28 cellular contexts compared by ENCODE assay signal in the genomic region with DNA sequence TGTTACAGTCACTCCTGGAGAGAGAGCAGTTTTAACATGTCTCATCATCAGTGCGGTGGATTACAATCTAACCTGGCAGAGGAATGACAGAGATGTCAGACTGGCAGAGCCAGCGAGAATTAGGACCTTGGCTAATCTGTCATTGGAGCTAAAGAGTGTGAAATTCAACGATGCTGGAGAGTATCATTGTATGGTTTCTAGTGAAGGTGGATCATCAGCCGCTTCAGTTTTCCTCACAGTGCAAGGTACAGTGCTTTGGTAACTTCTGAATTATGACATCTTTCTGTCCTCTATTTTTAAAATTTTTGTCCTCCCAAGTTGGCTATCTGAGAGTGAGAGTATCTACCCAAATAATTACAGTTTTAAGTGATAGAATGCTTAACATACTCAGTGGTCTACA.
"Had no signal": no experiment of that assay in that cellular context is flagged by ENCODE, and none has a peak within 500 bp of the region (broad histone marks: within the 10 kb centered on the region; RNA-seq: fewer than 3 reads in every experiment).

No MANE protein-coding gene starts in this region.

- H3K27ac ChIP-seq: ascending aorta had no signal

- H3K27ac Mint-ChIP-seq: activated CD8-positive, alpha-beta T cell treated with anti-CD3 and anti-CD28 coated beads, Interleukin-2, amount 10 ng/mL, durations not matched to agents 7 days and 5 days; activated naive CD4-positive, alpha-beta T cell treated with anti-CD3 and anti-CD28 coated beads, Interleukin-2, amount 50 U/mL, for 72 hours; activated naive CD8-positive, alpha-beta T cell treated with anti-CD3 and anti-CD28 coated beads, Interleukin-2, amount 50 U/mL, for 24 hours; activated T-cell treated with anti-CD3 and anti-CD28 coated beads, Interleukin-2, amount 50 U/mL, for 24 hours; activated T-helper 1 cell treated with anti-CD3 and anti-CD28 coated beads, Interleukin-12 subunit alpha, Interleukin-12 subunit beta, Interleukin-2, Interleukin-4 antibody, amounts not matched to agents 30 ng/mL and 10 ng/mL and 1 ng/mL, durations not matched to agents 14 hours and 24 hours and 36 hours; T-helper 1 cell treated with Interleukin-12 subunit alpha and Interleukin-12 subunit beta and Interleukin-4 antibody, amounts not matched to agents 30 μg/mL and 1 μg/mL, for 36 hours had no signal

- H3K36me3 ChIP-seq: ascending aorta had no signal

- FAIRE-seq: bronchial epithelial cell had no signal

- H3K4me1 ChIP-seq: body of pancreas had no signal

- H3K36me3 Mint-ChIP-seq: activated naive CD4-positive, alpha-beta T cell treated with anti-CD3 and anti-CD28 coated beads, Interleukin-2, amount 50 U/mL, for 72 hours had no signal

- H3K9me3 Mint-ChIP-seq: activated naive CD8-positive, alpha-beta T cell treated with anti-CD3 and anti-CD28 coated beads, Interleukin-2, amount 50 U/mL, for 24 hours; activated T-cell treated with anti-CD3 and anti-CD28 coated beads, Interleukin-2, amount 50 U/mL, for 24 hours; activated T-helper 1 cell treated with anti-CD3 and anti-CD28 coated beads, Interleukin-12 subunit alpha, Interleukin-12 subunit beta, Interleukin-2, Interleukin-4 antibody, amounts not matched to agents 30 ng/mL and 10 ng/mL and 1 ng/mL, durations not matched to agents 14 hours and 24 hours and 36 hours; T-helper 1 cell treated with Interleukin-12 subunit alpha and Interleukin-12 subunit beta and Interleukin-4 antibody, amounts not matched to agents 30 μg/mL and 1 μg/mL, for 36 hours had no signal

- H3K27me3 ChIP-seq: ascending aorta, body of pancreas had no signal

- ATAC-seq: activated CD8-positive, alpha-beta T cell treated with anti-CD3 and anti-CD28 coated beads, Interleukin-2, amount 10 ng/mL, durations not matched to agents 7 days and 5 days; activated naive CD4-positive, alpha-beta T cell treated with anti-CD3 and anti-CD28 coated beads, Interleukin-2, amount 50 U/mL, for 72 hours; activated naive CD8-positive, alpha-beta T cell treated with anti-CD3 and anti-CD28 coated beads, Interleukin-2, amount 50 U/mL, for 24 hours; body of pancreas; Panc1; Right ventricle myocardium inferior had no signal

- H3K9me3 ChIP-seq: body of pancreas had no signal

- H3K4me3 ChIP-seq: ascending aorta, body of pancreas had no signal

- H3K4me1 Mint-ChIP-seq: activated naive CD8-positive, alpha-beta T cell treated with anti-CD3 and anti-CD28 coated beads, Interleukin-2, amount 50 U/mL, for 24 hours; central memory CD8-positive, alpha-beta T cell had no signal

- DNase-seq: activated CD4-positive, alpha-beta T cell treated with anti-CD3 and anti-CD28 coated beads for 48 hours; activated CD4-positive, alpha-beta T cell treated with anti-CD3 and anti-CD28 coated beads, Interleukin-2, amount 50 U/mL, for 4 hours; activated CD4-positive, CD25-positive, alpha-beta regulatory T cell treated with anti-CD3 and anti-CD28 coated beads, Interleukin-2, amount 50 U/mL, for 72 hours; activated CD8-positive, alpha-beta memory T cell treated with anti-CD3 and anti-CD28 coated beads, Interleukin-2, amount 50 U/mL, for 48 hours; activated CD8-positive, alpha-beta T cell treated with anti-CD3 and anti-CD28 coated beads, Interleukin-2, amount 10 ng/mL, durations not matched to agents 7 days and 5 days; activated effector memory CD4-positive, alpha-beta T cell treated with Interleukin-2 at 50 U/mL for 16 hours; activated naive CD4-positive, alpha-beta T cell; activated naive CD8-positive, alpha-beta T cell treated with anti-CD3 and anti-CD28 coated beads, Interleukin-2, amount 50 U/mL, for 24 hours; activated T-cell treated with anti-CD3 and anti-CD28 coated beads, Interleukin-2, amount 50 U/mL, for 24 hours; amniotic stem cell; body of pancreas; Kasumi-1; NCI-H1105 treated with DMSO at 0.1 percent for 48 hours; NCI-H1436 treated with DMSO at 0.1 percent for 48 hours; NCI-H187; NCI-H2081; NCI-H526; NCI-H82; NK-92 treated with Interleukin-12 subunit alpha and Interleukin-12 subunit beta, amount 100 ng/mL, for 24 hours; RPMI8226 had no signal

- H3K4me3 Mint-ChIP-seq: activated CD8-positive, alpha-beta T cell treated with anti-CD3 and anti-CD28 coated beads, Interleukin-2, amount 10 ng/mL, durations not matched to agents 7 days and 5 days; activated naive CD8-positive, alpha-beta T cell treated with anti-CD3 and anti-CD28 coated beads, Interleukin-2, amount 50 U/mL, for 24 hours; activated T-cell treated with anti-CD3 and anti-CD28 coated beads, Interleukin-2, amount 50 U/mL, for 24 hours; activated T-helper 1 cell treated with anti-CD3 and anti-CD28 coated beads, Interleukin-12 subunit alpha, Interleukin-12 subunit beta, Interleukin-2, Interleukin-4 antibody, amounts not matched to agents 30 ng/mL and 10 ng/mL and 1 ng/mL, durations not matched to agents 14 hours and 24 hours and 36 hours; central memory CD8-positive, alpha-beta T cell; T-helper 1 cell treated with Interleukin-12 subunit alpha and Interleukin-12 subunit beta and Interleukin-4 antibody, amounts not matched to agents 30 μg/mL and 1 μg/mL, for 36 hours had no signal
